Comparison of ENCODE assay signal across 8 cellular contexts in genomic region chr19:11155373-11156120, GRCh38. TPM values are rescaled to one million over a fixed set of nuclear protein-coding genes. Genes with fewer than 3 reads are reported as not detected.
A peak's percentile ranks its signal among the peaks of the same experiment; 100 is the strongest.
DNase-seq lines count a peak whose midpoint lies in the region; ATAC-seq lines count a peak whose summit lies in the region.

Gene SPC24 (minus strand): TSS chr19:11155782. CDS start chr19:11155776, 6 bp downstream.

- peak within 1 kb of the TSS; percentile 67 to 92 (median 89) for H3K9ac ChIP-seq in BLaER1 treated with 17β-estradiol and CSF1 and Interleukin-3, amounts not matched to agents 10 nM and 100 nM

- peak within 1 kb of the TSS; percentile 87 for H3K4me3 Mint-ChIP-seq in dendritic cell treated with granulocyte-macrophage colony-stimulating factor and Interleukin-4, amounts not matched to agents 40 ng/mL and 50 ng/mL, for 4 days

- H3K27ac ChIP-seq in BLaER1 treated with 17β-estradiol and CSF1 and Interleukin-3, amounts not matched to agents 10 nM and 100 nM: peak within 1 kb of the TSS in 10 of 11 experiments; percentile 22 to 91 (median 88); a peak in 19 of 22 replicates

- no peaks in the 10 kb centered on the region for H3K9me3 Mint-ChIP-seq in dendritic cell treated with granulocyte-macrophage colony-stimulating factor and Interleukin-4, amounts not matched to agents 40 ng/mL and 50 ng/mL, for 4 days

- H3K4me3 ChIP-seq in BLaER1 treated with 17β-estradiol and CSF1 and Interleukin-3, amounts not matched to agents 10 nM and 100 nM: peak within 1 kb of the TSS; percentile 75 to 99 (median 84)

- peaks cover 23 to 73% (median 46%) of the 10 kb centered on the region in 10 experiments for H3K4me1 ChIP-seq in BLaER1 treated with 17β-estradiol and CSF1 and Interleukin-3, amounts not matched to agents 10 nM and 100 nM

- ATAC-seq in GM19351 (IDR thresholded peaks at IDR 0.05; ENCODE audit: unreplicated experiment): peak; percentile 96
- peak; percentile 89 for ATAC-seq in HG03521 (IDR thresholded peaks at IDR 0.05; ENCODE audit: unreplicated experiment)
- ATAC-seq in left lobe of liver: peak; percentile 73

- H4K20me1 ChIP-seq in BLaER1 treated with 17β-estradiol and CSF1 and Interleukin-3, amounts not matched to agents 10 nM and 100 nM: peaks cover 0 to 7% (median 0%) of the 10 kb centered on the region in 11 experiments; a peak in 5 of 22 replicates

- DNase-seq in NCI-H748 (lab: John Stamatoyannopoulos, UW; ENCODE audit: unreplicated experiment): peak; percentile 97
- DNase-seq in activated CD4-positive, alpha-beta T cell treated with anti-CD3 and anti-CD28 coated beads, Interleukin-2, amount 50 U/mL, for 1 hour: peak; percentile 81
- peak; percentile 92 for DNase-seq in left lobe of liver (ENCODE audit: low spot score)
- DNase-seq in stimulated activated CD4-positive, alpha-beta T cell treated with anti-CD3 and anti-CD28 coated beads, Interleukin-2, amount 100 ng/mL, for 4 hours (ENCODE audit: low read depth): peak; percentile 77

- peak within 1 kb of the TSS; percentile 82 to 97 (median 93) for H3K4me2 ChIP-seq in BLaER1 treated with 17β-estradiol and CSF1 and Interleukin-3, amounts not matched to agents 10 nM and 100 nM

- H3K27ac Mint-ChIP-seq in dendritic cell treated with granulocyte-macrophage colony-stimulating factor and Interleukin-4, amounts not matched to agents 40 ng/mL and 50 ng/mL, for 4 days: peak within 1 kb of the TSS; percentile 76

- H3K27me3 Mint-ChIP-seq in dendritic cell treated with granulocyte-macrophage colony-stimulating factor and Interleukin-4, amounts not matched to agents 40 ng/mL and 50 ng/mL, for 4 days: no peaks in the 10 kb centered on the region

- H3K9me3 ChIP-seq in BLaER1 treated with 17β-estradiol and CSF1 and Interleukin-3, amounts not matched to agents 10 nM and 100 nM (replicated peaks in 1 of 11): peaks cover 0 to 6% (median 2%) of the 10 kb centered on the region in 11 experiments; a peak in 9 of 22 replicates

- intact Hi-C loops in dendritic cell treated with granulocyte-macrophage colony-stimulating factor and Interleukin-4, amounts not matched to agents 40 ng/mL and 50 ng/mL, for 4 days (cut with micrococcal nuclease): no loop called here

- no peaks in the 10 kb centered on the region for H3K27me3 ChIP-seq in BLaER1 treated with 17β-estradiol and CSF1 and Interleukin-3, amounts not matched to agents 10 nM and 100 nM

- H3K36me3 ChIP-seq in BLaER1 treated with 17β-estradiol and CSF1 and Interleukin-3, amounts not matched to agents 10 nM and 100 nM: peaks cover 0 to 30% (median 15%) of the 10 kb centered on the region in 11 experiments; a peak in 16 of 22 replicates

- no peaks in the 10 kb centered on the region for H3K36me3 Mint-ChIP-seq in dendritic cell treated with granulocyte-macrophage colony-stimulating factor and Interleukin-4, amounts not matched to agents 40 ng/mL and 50 ng/mL, for 4 days (ENCODE audit: low read depth)

- peaks cover 36% of the 10 kb centered on the region for H3K4me1 Mint-ChIP-seq in dendritic cell treated with granulocyte-macrophage colony-stimulating factor and Interleukin-4, amounts not matched to agents 40 ng/mL and 50 ng/mL, for 4 days (ENCODE audit: low read depth)

RNA-seq across cellular contexts. Expression of gene SPC24, which starts in this region (rescaled TPM):
- total RNA-seq in left lobe of liver: 0.81 TPM

Comparison
In these comparisons a context has a peak if more than half of its experiments do, and no peak if none do; other contexts are left out.
1. Peak in every context shown above with its lines: DNase-seq, ATAC-seq, H3K4me3 ChIP-seq and H3K27ac ChIP-seq.
2. Peak in DNase-seq and ATAC-seq in left lobe of liver; RNA of the gene not detected or under 1 TPM.